ENCODE assay signal across 7 cellular contexts in genomic region chr2:150264442-150264841, GRCh38.
"Had no signal": no experiment of that assay in that cellular context is flagged by ENCODE, and none has a peak within 500 bp of the region (broad histone marks: within the 10 kb centered on the region; RNA-seq: fewer than 3 reads in every experiment).

No MANE protein-coding gene starts in this region.

- H2AFZ ChIP-seq: GM23248 had no signal

- H3K27ac ChIP-seq: GM23248 had no signal

- DNase-seq: GM23248, GOT3, H9, HCEC 1CT, KBM-7 had no signal

- FAIRE-seq: H54, HTR-8/SVneo had no signal

- H3K4me3 ChIP-seq: GM23248 had no signal

- H3K9ac ChIP-seq: GM23248 had no signal
